In the genomic region with DNA sequence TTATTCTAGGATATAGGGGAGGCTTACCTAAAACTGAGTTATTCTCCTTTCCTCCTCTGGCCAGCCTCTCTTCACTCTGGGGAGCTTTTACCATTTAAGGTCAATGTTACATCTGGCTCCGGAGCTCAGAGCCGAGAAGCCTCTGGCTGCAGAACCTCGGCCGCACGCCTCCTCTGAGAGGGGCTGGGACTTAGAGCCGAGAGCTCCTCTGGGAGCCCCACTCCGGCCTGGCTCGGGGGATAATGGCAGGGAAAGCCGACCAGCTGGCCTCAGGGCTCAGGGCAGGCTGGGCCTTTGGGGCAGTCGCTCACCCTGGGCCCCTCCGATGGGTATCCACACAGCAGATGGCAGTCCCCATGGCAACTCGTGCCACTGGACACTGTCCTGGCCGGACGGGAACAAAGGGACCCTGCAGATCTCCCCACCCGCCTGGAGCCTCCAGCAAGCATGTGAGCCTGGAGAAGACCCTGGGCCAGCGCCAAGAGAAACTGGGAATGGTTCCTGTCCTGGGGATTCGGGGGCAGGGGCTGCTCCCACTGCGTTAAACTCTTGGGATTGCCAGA, we compare ENCODE assay signal across 10 cellular contexts. TPM values are rescaled to one million over a fixed set of nuclear protein-coding genes. Genes with fewer than 3 reads are reported as not detected.
DNase-seq lines count a peak whose midpoint lies in the region; TF ChIP-seq lines count a peak whose summit lies in the region.
"Had no signal": no experiment of that assay in that cellular context is flagged by ENCODE, and none has a peak within 500 bp of the region (broad histone marks: within the 10 kb centered on the region; RNA-seq: fewer than 3 reads in every experiment).

A gene with protein sequence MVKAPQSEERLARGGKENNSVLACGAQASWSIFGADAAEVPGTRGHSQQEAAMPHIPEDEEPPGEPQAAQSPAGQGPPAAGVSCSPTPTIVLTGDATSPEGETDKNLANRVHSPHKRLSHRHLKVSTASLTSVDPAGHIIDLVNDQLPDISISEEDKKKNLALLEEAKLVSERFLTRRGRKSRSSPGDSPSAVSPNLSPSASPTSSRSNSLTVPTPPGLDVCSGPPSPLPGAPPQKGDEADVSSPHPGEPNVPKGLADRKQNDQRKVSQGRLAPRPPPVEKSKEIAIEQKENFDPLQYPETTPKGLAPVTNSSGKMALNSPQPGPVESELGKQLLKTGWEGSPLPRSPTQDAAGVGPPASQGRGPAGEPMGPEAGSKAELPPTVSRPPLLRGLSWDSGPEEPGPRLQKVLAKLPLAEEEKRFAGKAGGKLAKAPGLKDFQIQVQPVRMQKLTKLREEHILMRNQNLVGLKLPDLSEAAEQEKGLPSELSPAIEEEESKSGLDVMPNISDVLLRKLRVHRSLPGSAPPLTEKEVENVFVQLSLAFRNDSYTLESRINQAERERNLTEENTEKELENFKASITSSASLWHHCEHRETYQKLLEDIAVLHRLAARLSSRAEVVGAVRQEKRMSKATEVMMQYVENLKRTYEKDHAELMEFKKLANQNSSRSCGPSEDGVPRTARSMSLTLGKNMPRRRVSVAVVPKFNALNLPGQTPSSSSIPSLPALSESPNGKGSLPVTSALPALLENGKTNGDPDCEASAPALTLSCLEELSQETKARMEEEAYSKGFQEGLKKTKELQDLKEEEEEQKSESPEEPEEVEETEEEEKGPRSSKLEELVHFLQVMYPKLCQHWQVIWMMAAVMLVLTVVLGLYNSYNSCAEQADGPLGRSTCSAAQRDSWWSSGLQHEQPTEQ (minus strand): TSS at position 247 of the 563 bp plus-strand sequence. CDS start 153 bp downstream, at position 94.

- CTCF ChIA-PET in SK-N-SH (lab: Yijun Ruan, JAX) = interaction anchor here (0.9 to 1.4 kb wide), 3 partner anchors 15 to 287 kb away, joined by 3 to 4 read pairs (median 3); no protein-coding TSS in a partner anchor

- no peaks in the 10 kb centered on the region for H3K9me2 ChIP-seq in SK-N-SH

- WGBS in SK-N-SH (ENCODE audit: low lambda C conversion rate) = 84% methylated on average over 6 of the region's 18 CpGs
- 60% methylated on average over 16 of the region's 18 CpGs; no CpG with 5 or more reads in 1 of the 2 donors for WGBS in transverse colon (ENCODE audit: low coverage in 1 of 2), 2 donors

- no peaks in the 10 kb centered on the region for H3F3A ChIP-seq in SK-N-SH (replicated peaks; ENCODE audit: insufficient read depth)

- no peaks in the 10 kb centered on the region for H4K20me1 ChIP-seq in SK-N-SH (ENCODE audit: insufficient read depth)

- no peak for TF ChIP-seq EP300 in SK-N-SH (IDR thresholded peaks at IDR 0.05; ENCODE audit: borderline replicate concordance in 1 of 2, low read depth in 1 of 2, low read length in 1 of 2)
- TF ChIP-seq EP300 in transverse colon (IDR thresholded peaks at IDR 0.05; ENCODE audit: low read depth) = no peak

- DNase-seq in SK-N-SH = peak; percentile 63
- peak; percentile 32 for DNase-seq in fibroblast of gingiva (ENCODE audit: low read depth)
- DNase-seq in mucosa of gallbladder (ENCODE audit: low spot score) = peak; percentile 54
- DNase-seq in transverse colon = peak; percentile 37
- no peak for DNase-seq in activated gamma-delta T cell treated with Interleukin-2 at 50 U/mL for 16 hours
- DNase-seq in T-helper 9 cell = no peak
- DNase-seq in NOMO-1 (lab: John Stamatoyannopoulos, UW; ENCODE audit: unreplicated experiment in 2 of 2) = no peak
- no peak for DNase-seq in SIG-M5 (lab: John Stamatoyannopoulos, UW)
- DNase-seq: NCI-H2029 had no signal

- no peak within 1 kb of the TSS; the same call in 1 of the 2 replicates for H3K4me2 ChIP-seq in SK-N-SH

- POLR2A ChIA-PET in SK-N-SH (lab: Yijun Ruan, JAX) = interaction anchor here (0.9 kb wide), 1 partner anchor 153 kb away, joined by 5 read pairs; a partner anchor contains a TSS

- no peak for TF ChIP-seq RAD21 in SK-N-SH (IDR thresholded peaks at IDR 0.05; ENCODE audit: low read length)

- no peaks in the 10 kb centered on the region for H3K79me2 ChIP-seq in SK-N-SH (ENCODE audit: insufficient read depth)

- peak; percentile 36 for TF ChIP-seq POLR2A in transverse colon (IDR thresholded peaks at IDR 0.05)

- no peak within 1 kb of the TSS for H3K4me3 ChIP-seq in SK-N-SH (ENCODE audit: low read depth in 2 of 2, low read length in 1 of 2)
- peak within 1 kb of the TSS; percentile 26 to 53 (median 40) for H3K4me3 ChIP-seq in transverse colon

- H3K27me3 ChIP-seq in SK-N-SH (ENCODE audit: insufficient read depth) (no peaks in the 10 kb centered on the region; the same call in 1 of the 2 replicates), transverse colon (no peaks in the 10 kb centered on the region)

- intact Hi-C loops in transverse colon (cut with DNase I; ENCODE audit: low total_unique reads) = no loop called here

- H3K9ac ChIP-seq in SK-N-SH = no peak within 1 kb of the TSS

- no peak within 1 kb of the TSS for H2AFZ ChIP-seq in SK-N-SH (ENCODE audit: low read depth)

- H3K36me3 ChIP-seq in SK-N-SH (replicated peaks in 1 of 2; ENCODE audit: control insufficient read depth in 1 of 2, insufficient read depth in 2 of 2, low read length in 1 of 2) (no peaks in the 10 kb centered on the region), transverse colon (no peaks in the 10 kb centered on the region)

- H3K27ac ChIP-seq in SK-N-SH (ENCODE audit: low read depth in 2 of 2, low read length in 1 of 2) = no peak within 1 kb of the TSS; a peak in 1 of 4 replicates
- H3K27ac ChIP-seq in transverse colon = peak within 1 kb of the TSS; percentile 84 to 93 (median 90)

- H3K9me3 ChIP-seq in SK-N-SH (no peaks in the 10 kb centered on the region), transverse colon (no peaks in the 10 kb centered on the region)

- in situ Hi-C loops in transverse colon (cut with MboI; ENCODE audit: low pct_ligation_motif_present in 1 of 4, low pct_unique_long_range_greater_than_20kb in 1 of 4, low sequenced_read_pairs in 3 of 4) = no loop called here

- H3K4me1 ChIP-seq in SK-N-SH (ENCODE audit: control insufficient read depth in 1 of 2, insufficient read depth in 2 of 2, low read depth in 1 of 2, low read length in 1 of 2) = peaks cover 0 to 10% of the 10 kb centered on the region in 2 experiments; a peak in 1 of 4 replicates
- H3K4me1 ChIP-seq in transverse colon = peaks cover 0 to 21% (median 7%) of the 10 kb centered on the region in 4 donors

- TF ChIP-seq CTCF in SK-N-SH (IDR thresholded peaks at IDR 0.05) (no peak), transverse colon (IDR thresholded peaks at IDR 0.05) (no peak)

TF ChIP-seq in SK-N-SH, 30 proteins besides CTCF, POLR2A, EP300 and RAD21:
- TF ChIP-seq RXRA (IDR thresholded peaks at IDR 0.05; ENCODE audit: borderline replicate concordance, low read depth) = no peak
- TF ChIP-seq, protein P1, sequence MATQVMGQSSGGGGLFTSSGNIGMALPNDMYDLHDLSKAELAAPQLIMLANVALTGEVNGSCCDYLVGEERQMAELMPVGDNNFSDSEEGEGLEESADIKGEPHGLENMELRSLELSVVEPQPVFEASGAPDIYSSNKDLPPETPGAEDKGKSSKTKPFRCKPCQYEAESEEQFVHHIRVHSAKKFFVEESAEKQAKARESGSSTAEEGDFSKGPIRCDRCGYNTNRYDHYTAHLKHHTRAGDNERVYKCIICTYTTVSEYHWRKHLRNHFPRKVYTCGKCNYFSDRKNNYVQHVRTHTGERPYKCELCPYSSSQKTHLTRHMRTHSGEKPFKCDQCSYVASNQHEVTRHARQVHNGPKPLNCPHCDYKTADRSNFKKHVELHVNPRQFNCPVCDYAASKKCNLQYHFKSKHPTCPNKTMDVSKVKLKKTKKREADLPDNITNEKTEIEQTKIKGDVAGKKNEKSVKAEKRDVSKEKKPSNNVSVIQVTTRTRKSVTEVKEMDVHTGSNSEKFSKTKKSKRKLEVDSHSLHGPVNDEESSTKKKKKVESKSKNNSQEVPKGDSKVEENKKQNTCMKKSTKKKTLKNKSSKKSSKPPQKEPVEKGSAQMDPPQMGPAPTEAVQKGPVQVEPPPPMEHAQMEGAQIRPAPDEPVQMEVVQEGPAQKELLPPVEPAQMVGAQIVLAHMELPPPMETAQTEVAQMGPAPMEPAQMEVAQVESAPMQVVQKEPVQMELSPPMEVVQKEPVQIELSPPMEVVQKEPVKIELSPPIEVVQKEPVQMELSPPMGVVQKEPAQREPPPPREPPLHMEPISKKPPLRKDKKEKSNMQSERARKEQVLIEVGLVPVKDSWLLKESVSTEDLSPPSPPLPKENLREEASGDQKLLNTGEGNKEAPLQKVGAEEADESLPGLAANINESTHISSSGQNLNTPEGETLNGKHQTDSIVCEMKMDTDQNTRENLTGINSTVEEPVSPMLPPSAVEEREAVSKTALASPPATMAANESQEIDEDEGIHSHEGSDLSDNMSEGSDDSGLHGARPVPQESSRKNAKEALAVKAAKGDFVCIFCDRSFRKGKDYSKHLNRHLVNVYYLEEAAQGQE (IDR thresholded peaks at IDR 0.05; ENCODE audit: low read depth, low read length) = no peak
- TF ChIP-seq TCF12 (IDR thresholded peaks at IDR 0.05) = no peak
- TF ChIP-seq RFX5 (IDR thresholded peaks at IDR 0.05; ENCODE audit: low read length) = no peak

RNA-seq across cellular contexts. Expression of the gene that starts here (rescaled TPM):
- 0.05 and 0.10 TPM in 2 replicates for polyA plus RNA-seq in SK-N-SH (2012; rRNA removed)
- polyA plus RNA-seq in SK-N-SH (2012; cell fraction: cytosol; rRNA removed) = 0.07 and 0.08 TPM in 2 replicates
- 0.27 and 0.29 TPM in 2 replicates for polyA plus RNA-seq in SK-N-SH (2012; cell fraction: nucleus; rRNA removed)
- total RNA-seq in mucosa of gallbladder (112 TPM), transverse colon (10 to 100 TPM; 19.4 to 48.8 (median 24.9) TPM)
- total RNA-seq: T-helper 2 cell treated with Interferon-gamma antibody and Interleukin-4, amounts not matched to agents 100 ng/mL and 5 ng/mL, for 36 hours had no signal

Comparison
In these comparisons a context has a peak if more than half of its experiments do, and no peak if none do; other contexts are left out.
1. Peak in DNase-seq in SK-N-SH; RNA of the gene not detected or under 1 TPM.
2. DNase-seq: peak in fibroblast of gingiva (single experiment), mucosa of gallbladder (single experiment) and transverse colon (single experiment); none in activated gamma-delta T cell treated with Interleukin-2 at 50 U/mL for 16 hours (single experiment), T-helper 9 cell (single experiment), NOMO-1 (0 of 2) and SIG-M5 (single experiment).
3. H3K27ac ChIP-seq: peak in transverse colon (4 of 4); none in SK-N-SH (0 of 2).
4. H3K4me3 ChIP-seq: peak in transverse colon (4 of 4); none in SK-N-SH (0 of 2).